In the genomic region with DNA sequence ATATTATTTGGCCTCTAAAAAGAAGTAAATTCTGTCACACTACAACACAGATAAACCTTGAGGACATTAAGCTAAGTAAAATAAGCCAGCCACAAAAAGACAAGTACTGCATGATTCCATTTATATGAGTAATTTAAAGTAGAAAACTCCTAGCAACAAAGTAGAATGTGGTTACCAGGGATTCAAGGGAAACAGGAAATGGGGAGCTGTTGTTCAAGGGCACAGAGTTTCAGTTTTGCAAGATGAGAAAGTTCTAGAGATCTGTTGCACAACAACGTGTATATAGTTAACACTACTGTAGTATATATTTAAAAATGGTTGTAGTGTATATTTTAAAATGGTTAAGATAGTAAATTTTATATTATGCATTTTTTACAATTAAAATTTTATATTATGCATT, we compare ENCODE assay signal across 9 cellular contexts. TPM values are rescaled to one million over a fixed set of nuclear protein-coding genes. Genes with fewer than 3 reads are reported as not detected.
DNase-seq lines count a peak whose midpoint lies in the region; TF ChIP-seq lines count a peak whose summit lies in the region.
"Had no signal": no experiment of that assay in that cellular context is flagged by ENCODE, and none has a peak within 500 bp of the region (broad histone marks: within the 10 kb centered on the region; RNA-seq: fewer than 3 reads in every experiment).

No MANE protein-coding gene starts in this region.

- H3K4me2 ChIP-seq in PC-9 (no peak overlapping the region), trophoblast cell (ENCODE audit: low read length) (no peak overlapping the region)

- no peaks in the 10 kb centered on the region for H3K79me2 ChIP-seq in PC-9 (ENCODE audit: low read depth)
- no peaks in the 10 kb centered on the region for H3K79me2 ChIP-seq in trophoblast cell (ENCODE audit: control insufficient read depth, insufficient read depth, low read length, poor library complexity)

- no peak overlapping the region for H3K4me3 ChIP-seq in PC-9
- H3K4me3 ChIP-seq in trophoblast cell (ENCODE audit: low read depth, low read length): no peak overlapping the region
- H3K4me3 ChIP-seq: adrenal gland had no signal

- H4K20me1 ChIP-seq in PC-9 (ENCODE audit: insufficient read depth): 0 out of 2 replicates have a peak, but pooled peaks cover 3% of the 10 kb centered on the region

- no peak overlapping the region for H2AFZ ChIP-seq in PC-9
- no peak overlapping the region for H2AFZ ChIP-seq in trophoblast cell (ENCODE audit: insufficient read depth, low read length, poor library complexity)

- H3K14ac ChIP-seq in trophoblast cell (ENCODE audit: low read length): no peak overlapping the region

- H3F3A ChIP-seq in PC-9 (ENCODE audit: insufficient read depth, low read depth): peaks cover 3% of the 10 kb centered on the region; the same call in 1 of the 2 replicates

- no TSS peak for BruUV-seq in PC-9 (replicated peaks; lab: Mats Ljungman, UMichigan)

- H2BK12ac ChIP-seq in trophoblast cell (ENCODE audit: low read length): no peak overlapping the region

- peaks cover 30% of the 10 kb centered on the region for H3K36me3 ChIP-seq in PC-9 (ENCODE audit: low read depth)
- H3K36me3 ChIP-seq in trophoblast cell (ENCODE audit: control insufficient read depth in 1 of 2, insufficient read depth in 2 of 2, low read length in 2 of 2): peaks cover 25 to 38% of the 10 kb centered on the region in 2 experiments

- no peak overlapping the region for H3K4ac ChIP-seq in trophoblast cell (ENCODE audit: low read depth, low read length)

- H4K91ac ChIP-seq in trophoblast cell (ENCODE audit: low read depth, low read length): no peak overlapping the region

- CTCF ChIA-PET in PC-9 (lab: Charles Lee): interaction anchor here (0.6 kb wide), 1 partner anchor 21 kb away, joined by 6 read pairs; no protein-coding TSS in a partner anchor

- no CpG with 5 or more reads among the region's 1 CpG for WGBS in trophoblast cell (ENCODE audit: extremely low coverage, insufficient coverage, insufficient read length)

- H3K27ac ChIP-seq in PC-9 (peak overlapping the region; percentile 81), trophoblast cell (ENCODE audit: low read depth, low read length) (no peak overlapping the region), caudate nucleus (ENCODE audit: low read depth, low read length) (no peak overlapping the region)

- no peak overlapping the region for H2BK5ac ChIP-seq in trophoblast cell (ENCODE audit: low read depth, low read length, poor library complexity)

- H3K9me2 ChIP-seq in PC-9 (ENCODE audit: insufficient read depth): no peaks in the 10 kb centered on the region

- peak; percentile 68 for DNase-seq in GM04504 (ENCODE audit: low read depth)
- peak; percentile 16 to 86 for DNase-seq in PC-9
- peak; percentile 19 for DNase-seq in epidermal melanocyte (ENCODE audit: insufficient read length, low spot score)
- peak; percentile 53 to 88 for DNase-seq in trophoblast cell
- no peak for DNase-seq in UCSD-AML1 (lab: John Stamatoyannopoulos, UW; ENCODE audit: unreplicated experiment)
- no peak for DNase-seq in NCI-H1694 treated with DMSO at 0.1 percent for 48 hours (lab: John Stamatoyannopoulos, UW)
- DNase-seq in caudate nucleus (lab: John Stamatoyannopoulos, UW): no peak
- DNase-seq in COR-L47 (lab: John Stamatoyannopoulos, UW): no peak

- no peak overlapping the region for H2AK5ac ChIP-seq in trophoblast cell (ENCODE audit: low read length)

- no peak overlapping the region for H3K23ac ChIP-seq in trophoblast cell (ENCODE audit: low read length)

- POLR2A ChIA-PET in PC-9 (lab: Charles Lee; ENCODE audit: unreplicated experiment): interaction anchor here (0.5 to 1.1 kb wide), 5 partner anchors 17 to 279 kb away, joined by 3 to 8 read pairs (median 5); a partner anchor contains a TSS

- H3K9ac ChIP-seq in trophoblast cell (ENCODE audit: low read length): no peak overlapping the region

- no peak for TF ChIP-seq CTCF in PC-9 (conservative IDR thresholded peaks at IDR 0.05)

- no peak overlapping the region for H4K8ac ChIP-seq in trophoblast cell (ENCODE audit: low read depth, low read length)

- H3K9me3 ChIP-seq in PC-9 (ENCODE audit: insufficient read depth, low read depth): no peaks in the 10 kb centered on the region
- H3K9me3 ChIP-seq in trophoblast cell (ENCODE audit: insufficient read depth, low read depth, low read length): no peaks in the 10 kb centered on the region
- H3K9me3 ChIP-seq: adrenal gland had no signal

- H3K27me3 ChIP-seq in PC-9 (ENCODE audit: insufficient read depth, low read depth) (no peaks in the 10 kb centered on the region), trophoblast cell (ENCODE audit: insufficient read depth, low read length) (no peaks in the 10 kb centered on the region)
- H3K27me3 ChIP-seq: adrenal gland had no signal

- intact Hi-C loops in PC-9 (cut with micrococcal nuclease; ENCODE audit: unreplicated experiment): loop anchor here (2.0 kb wide), 1 partner anchor 33 kb away; no protein-coding TSS in a partner anchor

- peaks cover 5% of the 10 kb centered on the region; the same call in 1 of the 2 replicates for H3K4me1 ChIP-seq in PC-9 (replicated peaks; ENCODE audit: insufficient read depth)
- H3K4me1 ChIP-seq in trophoblast cell (ENCODE audit: control insufficient read depth in 1 of 2, insufficient read depth in 2 of 2, low read length in 2 of 2): no peaks in the 10 kb centered on the region

- H2BK120ac ChIP-seq in trophoblast cell (ENCODE audit: insufficient read depth, low read length, poor library complexity): no peak overlapping the region

- H3K79me1 ChIP-seq in trophoblast cell (ENCODE audit: low read length): no peaks in the 10 kb centered on the region

- no peak overlapping the region for H3K18ac ChIP-seq in trophoblast cell (ENCODE audit: low read length)

- H4K12ac ChIP-seq in trophoblast cell (ENCODE audit: low read depth, low read length): no peak overlapping the region

RNA-seq across cellular contexts. Expression of a gene that starts 25.4 kb away (rescaled TPM):
- 69.0 and 95.5 TPM in 2 replicates for total RNA-seq in PC-9 (2021)
- polyA plus RNA-seq in trophoblast cell (2013): 331 and 347 TPM in 2 replicates

RNA-seq across cellular contexts. Expression of a gene that starts 34.9 kb away (rescaled TPM):
- 3.4 and 3.5 TPM in 2 replicates for total RNA-seq in PC-9 (2021)
- polyA plus RNA-seq in trophoblast cell (2013): 3.9 and 4.3 TPM in 2 replicates

Comparison
In these comparisons a context has a peak if more than half of its experiments do, and no peak if none do; other contexts are left out.
1. DNase-seq: peak in GM04504 (single experiment), PC-9 (2 of 2), epidermal melanocyte (single experiment) and trophoblast cell (2 of 2); none in UCSD-AML1 (single experiment), NCI-H1694 treated with DMSO at 0.1 percent for 48 hours (single experiment), caudate nucleus (0 of 61) and COR-L47 (single experiment).